In the genomic region with DNA sequence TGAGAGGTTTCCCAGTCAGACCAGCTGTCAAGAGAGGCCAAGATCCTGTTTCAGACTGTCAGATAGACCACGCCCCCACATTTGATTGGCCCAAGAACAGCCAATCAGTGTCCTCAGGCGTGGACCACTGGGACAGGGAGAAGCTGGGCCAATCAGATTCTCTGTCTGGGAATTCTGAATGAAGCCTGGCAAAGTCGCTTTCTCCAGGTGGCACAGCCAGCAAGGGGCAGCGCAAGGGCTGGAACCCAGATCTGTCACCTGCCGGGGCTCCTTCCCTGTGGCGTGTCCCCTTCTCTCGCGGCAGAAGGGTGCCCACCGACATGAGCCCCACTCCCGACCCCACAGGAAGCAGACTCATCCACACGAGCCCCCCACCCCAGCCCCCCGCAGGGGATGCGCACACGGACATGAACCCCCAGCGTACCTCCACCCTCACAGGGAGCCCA, we compare ENCODE assay signal across 8 cellular contexts. TPM values are rescaled to one million over a fixed set of nuclear protein-coding genes. Genes with fewer than 3 reads are reported as not detected.
A peak's percentile ranks its signal among the peaks of the same experiment; 100 is the strongest.
DNase-seq lines count a peak whose midpoint lies in the region; ATAC-seq and TF ChIP-seq lines count a peak whose summit lies in the region.

No MANE protein-coding gene starts in this region.

- H3K4me3 ChIP-seq in gastrocnemius medialis, result no peak overlapping the region

- DNase-seq in NCI-H748 (lab: John Stamatoyannopoulos, UW; ENCODE audit: unreplicated experiment) (peak; percentile 70), NCI-H748 treated with DMSO at 0.1 percent for 48 hours (lab: John Stamatoyannopoulos, UW) (no peak), NCI-H446 treated with DMSO at 0.1 percent for 48 hours (lab: John Stamatoyannopoulos, UW) (peak; percentile 3), dermis microvascular lymphatic vessel endothelial cell (ENCODE audit: low read depth in 2 of 2) (peak; percentile 20 to 57), gastrocnemius medialis (peak in 1 of 2 donors; percentile 43), GM13976 (ENCODE audit: low spot score) (no peak)
- no peak for DNase-seq in stimulated activated CD4-positive, alpha-beta T cell treated with anti-CD3 and anti-CD28 coated beads, Interleukin-2, amount 100 ng/mL, for 48 hours

- peak; percentile 67 to 69 for ATAC-seq in gastrocnemius medialis
- no peak for ATAC-seq in HG02885 (IDR thresholded peaks at IDR 0.05; ENCODE audit: poor library complexity, unreplicated experiment)

- no peak overlapping the region for H3K27ac ChIP-seq in gastrocnemius medialis

- no peak for TF ChIP-seq POLR2A in gastrocnemius medialis (IDR thresholded peaks at IDR 0.05)

- no peaks in the 10 kb centered on the region for H3K9me3 ChIP-seq in gastrocnemius medialis

- no peak for TF ChIP-seq CTCF in gastrocnemius medialis (IDR thresholded peaks at IDR 0.05 in 4 of 5, conservative IDR thresholded peaks at IDR 0.05 in 1 of 5)
- no peak for TF ChIP-seq CTCF in GM13976 (IDR thresholded peaks at IDR 0.05; ENCODE audit: borderline replicate concordance, control extremely low read depth, extremely low read depth, insufficient read depth, missing control alignments)

- H3K4me1 ChIP-seq in gastrocnemius medialis, result no peaks in the 10 kb centered on the region

- H3K36me3 ChIP-seq in gastrocnemius medialis, result no peaks in the 10 kb centered on the region

- peaks cover 0 to 9% (median 4%) of the 10 kb centered on the region in 3 donors for H3K27me3 ChIP-seq in gastrocnemius medialis

- intact Hi-C loops in gastrocnemius medialis (cut with DNase I; ENCODE audit: low total_unique reads), result no loop called here

- in situ Hi-C loops in gastrocnemius medialis (cut with MboI; ENCODE audit: low sequenced_read_pairs in 4 of 4) (loop anchor here in 2 of 4 donors (25.0 kb wide), 1 partner anchor 195 kb away; the partner anchor contains the start of gene ADAMTSL2 (in 2 of the 2)), GM13976 (cut with MboI; ENCODE audit: low sequenced_read_pairs, unreplicated experiment) (loop anchor here (25.0 kb wide), 1 partner anchor 195 kb away; the partner anchor contains the start of gene ADAMTSL2)

RNA-seq across cellular contexts. Expression of gene SARDH, which starts 6.3 kb away (rescaled TPM):
- total RNA-seq in dermis microvascular lymphatic vessel endothelial cell (under 0.01 and 0.13 TPM in 2 replicates), gastrocnemius medialis (1 to 10 TPM in 1 of 4 donors, under 1 TPM in 3; 0.39 to 2.9 (median 0.59) TPM)

Comparison
In these comparisons a context has a peak if more than half of its experiments do, and no peak if none do; other contexts are left out.
1. DNase-seq: peak in NCI-H748 (single experiment), NCI-H446 treated with DMSO at 0.1 percent for 48 hours (single experiment) and dermis microvascular lymphatic vessel endothelial cell (2 of 2); none in NCI-H748 treated with DMSO at 0.1 percent for 48 hours (single experiment), stimulated activated CD4-positive, alpha-beta T cell treated with anti-CD3 and anti-CD28 coated beads, Interleukin-2, amount 100 ng/mL, for 48 hours (0 of 2) and GM13976 (single experiment).